Comparison of ENCODE assay signal across 8 cellular contexts in the genomic region with DNA sequence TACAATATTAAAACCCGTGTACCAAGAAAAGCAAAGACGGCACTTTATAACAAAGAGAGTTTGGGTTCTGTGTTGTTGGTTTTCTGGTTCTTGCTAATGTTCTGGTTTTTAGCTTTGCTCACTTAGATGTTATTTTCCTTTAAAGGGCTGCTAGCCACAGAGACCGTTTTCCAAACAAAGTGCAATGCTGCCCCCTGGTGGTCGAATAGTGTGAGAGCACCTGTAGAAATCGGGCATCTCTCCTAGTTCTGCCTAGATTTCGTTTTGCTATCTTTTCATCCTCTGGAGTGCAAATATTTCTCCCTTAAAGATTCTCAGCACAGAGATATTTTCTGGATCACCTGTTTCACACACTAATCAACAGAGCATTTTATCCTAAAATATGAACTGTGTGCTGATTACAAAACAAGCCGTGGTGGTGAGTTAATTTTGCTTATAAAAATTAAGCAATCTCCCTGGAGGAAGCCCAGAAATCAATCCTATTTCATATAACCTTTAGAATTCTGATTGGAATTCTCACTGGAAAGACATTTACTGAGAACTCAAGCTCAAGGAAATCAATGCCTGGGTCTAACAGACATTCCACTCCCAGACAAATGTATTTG.
DNase-seq lines count a peak whose midpoint lies in the region; ATAC-seq and TF ChIP-seq lines count a peak whose summit lies in the region.

No MANE protein-coding gene starts in this region.

- WGBS in ovary, 3 donors = 2 to 5% (median 4%) methylated on average over 7 of the region's 7 CpGs

- ATAC-seq in GM23338 = peak; percentile 61
- ATAC-seq in foreskin keratinocyte = peak; percentile 57

- H4K20me1 ChIP-seq in GM23338 (replicated peaks; ENCODE audit: insufficient read depth) = no peaks in the 10 kb centered on the region

- TF ChIP-seq CTCF in GM23338 (conservative IDR thresholded peaks at IDR 0.05; ENCODE audit: low read depth in 2 of 2) (peak; percentile 91 to 98), foreskin keratinocyte (conservative IDR thresholded peaks at IDR 0.05) (peak; percentile 88), ovary (IDR thresholded peaks at IDR 0.05) (peak; percentile 59 to 72 (median 69)), tibial artery (IDR thresholded peaks at IDR 0.05) (peak; percentile 85 to 88)

- TF ChIP-seq POLR2A in ovary (IDR thresholded peaks at IDR 0.05) = no peak

- H3K27ac ChIP-seq in GM23338 (ENCODE audit: low read depth) (no peak overlapping the region), foreskin keratinocyte (no peak overlapping the region), ovary (no peak overlapping the region), tibial artery (no peak overlapping the region)

- intact Hi-C loops in ovary (cut with DNase I) (loop anchor here in 2 of 4 donors (10.0 kb wide), 2 partner anchors 636 to 646 kb away; no protein-coding TSS in a partner anchor), tibial artery (cut with DNase I; ENCODE audit: low total_unique reads) (loop anchor here (2.0 to 5.0 kb wide), 2 partner anchors 499 to 646 kb away; no protein-coding TSS in a partner anchor)

- TF ChIP-seq EP300 in ovary (IDR thresholded peaks at IDR 0.05) = no peak

- no peaks in the 10 kb centered on the region for H3K36me3 Mint-ChIP-seq in GM23338 (ENCODE audit: low read depth)

- H3K36me3 ChIP-seq in GM23338 (ENCODE audit: insufficient read depth) = 0 out of 2 replicates have a peak, but pooled peaks cover 2% of the 10 kb centered on the region
- H3K36me3 ChIP-seq in ovary = no peaks in the 10 kb centered on the region
- H3K36me3 ChIP-seq in tibial artery = no peaks in the 10 kb centered on the region

- no peak overlapping the region for H3K27ac Mint-ChIP-seq in GM23338

- H3K9me3 ChIP-seq in ovary (no peaks in the 10 kb centered on the region), tibial artery (no peaks in the 10 kb centered on the region)

- H2AFZ ChIP-seq in GM23338 = peak overlapping the region; percentile 8; the same call in 1 of the 2 replicates

- H3K79me2 ChIP-seq in GM23338 (replicated peaks; ENCODE audit: insufficient read depth) = no peaks in the 10 kb centered on the region

- H3K4me1 ChIP-seq in GM23338 (ENCODE audit: insufficient read depth) (peaks cover 26% of the 10 kb centered on the region), foreskin keratinocyte (no peaks in the 10 kb centered on the region), ovary (ENCODE audit: insufficient read depth) (no peaks in the 10 kb centered on the region), tibial artery (peaks cover 0 to 29% (median 10%) of the 10 kb centered on the region in 4 donors)

- H3K4me3 ChIP-seq in GM23338 (no peak overlapping the region), ovary (no peak overlapping the region), tibial artery (no peak overlapping the region)

- H3K27me3 ChIP-seq in GM23338 (ENCODE audit: insufficient read depth) (no peaks in the 10 kb centered on the region), foreskin keratinocyte (peaks cover 16% of the 10 kb centered on the region), ovary (no peaks in the 10 kb centered on the region), tibial artery (no peaks in the 10 kb centered on the region)

- 0 out of 2 replicates have a peak, but pooled peaks cover 7% of the 10 kb centered on the region for H3K9me2 ChIP-seq in GM23338 (ENCODE audit: insufficient read depth)

- peaks cover 2% of the 10 kb centered on the region for H3K27me3 Mint-ChIP-seq in GM23338 (ENCODE audit: insufficient read depth, low read depth, poor library complexity)

- no peak overlapping the region for H3K4me2 ChIP-seq in GM23338

- H3K9me3 Mint-ChIP-seq in GM23338 = no peaks in the 10 kb centered on the region; the same call in 2 of the 3 replicates

- H3K4me1 Mint-ChIP-seq in GM23338 = peaks cover 26% of the 10 kb centered on the region

- no peaks in the 10 kb centered on the region for H3F3A ChIP-seq in GM23338 (replicated peaks; ENCODE audit: low read depth)

- peak; percentile 74 for DNase-seq in ELR (ENCODE audit: low read depth)
- DNase-seq in GM23338 (ENCODE audit: low spot score) = peak; percentile 83
- peak; percentile 72 for DNase-seq in LoVo (ENCODE audit: low spot score)
- DNase-seq in SHP77 (lab: John Stamatoyannopoulos, UW) = peak; percentile 35 to 39
- peak; percentile 37 for DNase-seq in activated effector memory CD4-positive, alpha-beta T cell treated with Interleukin-2 at 50 U/mL for 16 hours
- peak in 1 of 2 donors; percentile 43 for DNase-seq in foreskin keratinocyte
- peak; percentile 63 to 82 (median 81) for DNase-seq in ovary
- peak; percentile 68 to 88 for DNase-seq in tibial artery

- no peak overlapping the region for H3K4me3 Mint-ChIP-seq in GM23338

TF ChIP-seq in GM23338, 12 proteins besides CTCF, POLR2A, EP300 and RAD21:
- TF ChIP-seq EZH2 (IDR thresholded peaks at IDR 0.05; ENCODE audit: low read depth, unreplicated experiment) = no peak
